1 cellular context compared by ENCODE assay signal in genomic region chr1:10960954-10961833, GRCh38.
TF ChIP-seq lines count a peak whose summit lies in the region.

No MANE protein-coding gene starts in this region.

TF ChIP-seq in H1, 55 proteins besides CTCF, POLR2A, EP300 and RAD21 (continued from another document):
- TF ChIP-seq CHD7 (IDR thresholded peaks at IDR 0.05; ENCODE audit: insufficient replicate concordance, low read length) (no peak), KDM1A (IDR thresholded peaks at IDR 0.05; ENCODE audit: borderline replicate concordance, low read length) (no peak), POLR2AphosphoS5 (IDR thresholded peaks at IDR 0.05; ENCODE audit: low read depth, low read length) (no peak), HDAC2 (IDR thresholded peaks at IDR 0.05; ENCODE audit: borderline replicate concordance in 1 of 2, low read depth in 2 of 2, low read length in 2 of 2) (peak in 1 of 2 experiments; percentile 29; a peak in 1 of 4 replicates), NRF1 (IDR thresholded peaks at IDR 0.05; ENCODE audit: low read depth, low read length) (no peak)
